2 cellular contexts compared by ENCODE assay signal in genomic region chr4:82515705-82516104, GRCh38.
TF ChIP-seq lines count a peak whose summit lies in the region.

No MANE protein-coding gene starts in this region.

TF ChIP-seq in liver, 16 proteins besides CTCF, POLR2A, EP300 and RAD21 (continued from another document):
- TF ChIP-seq ZBTB33 (IDR thresholded peaks at IDR 0.05) (no peak), MAX (IDR thresholded peaks at IDR 0.05) (no peak), JUND (IDR thresholded peaks at IDR 0.05) (peak in 1 of 2 donors; percentile 29), RXRA (IDR thresholded peaks at IDR 0.05) (peak in 1 of 2 donors; percentile 36), YY1 (IDR thresholded peaks at IDR 0.05) (peak; percentile 21), HNF4G (IDR thresholded peaks at IDR 0.05) (no peak), HNF4A (conservative IDR thresholded peaks at IDR 0.05) (peak; percentile 16 to 39), EGR1 (IDR thresholded peaks at IDR 0.05; ENCODE audit: low read depth in 2 of 2) (no peak), SP1 (IDR thresholded peaks at IDR 0.05) (peak; percentile 14)

TF ChIP-seq in HepG2, 621 proteins besides CTCF, POLR2A, EP300 and RAD21 (continued from another document):
- no peak for TF ChIP-seq THRA (CRISPR knock-in tag; IDR thresholded peaks at IDR 0.05; ENCODE audit: borderline replicate concordance)
